Comparison of ENCODE assay signal across 18 cellular contexts in the genomic region with DNA sequence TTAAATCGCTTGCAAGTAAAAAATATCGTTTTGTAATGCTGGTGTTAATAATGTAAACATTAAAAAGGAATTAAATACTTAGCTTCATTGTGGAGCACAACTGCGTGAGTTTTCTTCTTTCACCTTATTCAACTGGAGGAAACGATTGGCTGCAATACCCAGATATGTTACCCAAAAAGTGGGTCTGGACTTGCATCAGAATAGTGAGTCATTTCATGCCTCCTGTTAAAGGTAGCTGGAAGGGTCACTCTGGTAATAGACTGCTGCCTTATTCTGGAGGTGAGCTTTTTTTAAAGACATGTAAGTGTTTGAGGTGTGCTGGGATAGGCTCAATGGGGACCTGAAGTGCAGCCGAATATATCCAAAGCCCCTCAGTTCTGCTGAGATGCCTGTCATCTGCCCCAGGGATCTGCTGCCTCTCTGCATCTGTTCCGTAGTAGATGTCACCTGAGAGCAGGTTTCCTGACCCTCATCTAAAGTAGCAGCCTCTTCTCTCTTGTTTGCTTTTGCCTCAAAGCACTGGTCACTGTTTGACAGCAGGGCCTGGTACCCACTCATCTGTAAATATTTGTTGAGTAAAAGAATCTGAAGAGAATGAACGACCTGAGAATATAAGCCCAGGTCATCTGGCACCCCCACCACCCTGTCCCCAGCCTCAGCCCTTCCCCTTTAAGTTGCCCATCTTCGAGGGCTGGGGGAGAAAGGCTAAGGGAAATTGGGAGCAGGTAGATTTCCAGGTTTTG. TPM values are rescaled to one million over a fixed set of nuclear protein-coding genes. Genes with fewer than 3 reads are reported as not detected.
DNase-seq lines count a peak whose midpoint lies in the region; ATAC-seq and TF ChIP-seq lines count a peak whose summit lies in the region.
"Had no signal": no experiment of that assay in that cellular context is flagged by ENCODE, and none has a peak within 500 bp of the region (broad histone marks: within the 10 kb centered on the region; RNA-seq: fewer than 3 reads in every experiment).

No MANE protein-coding gene starts in this region.

- TF ChIP-seq CTCF in tibial artery (IDR thresholded peaks at IDR 0.05), result no peak

- no peaks in the 10 kb centered on the region for H3K9me3 Mint-ChIP-seq in activated naive CD8-positive, alpha-beta T cell treated with anti-CD3 and anti-CD28 coated beads for 36 hours
- H3K9me3 Mint-ChIP-seq: CD4-positive, CD25-positive, alpha-beta regulatory T cell had no signal

- intact Hi-C loops in tibial artery (cut with DNase I; ENCODE audit: low total_unique reads), result loop anchor here (10.0 kb wide), 1 partner anchor 48 kb away; no protein-coding TSS in a partner anchor

- no peak overlapping the region for H3K4me3 Mint-ChIP-seq in activated naive CD8-positive, alpha-beta T cell treated with anti-CD3 and anti-CD28 coated beads for 36 hours
- H3K4me3 Mint-ChIP-seq: CD4-positive, CD25-positive, alpha-beta regulatory T cell had no signal

- H3K36me3 Mint-ChIP-seq in activated naive CD8-positive, alpha-beta T cell treated with anti-CD3 and anti-CD28 coated beads for 36 hours, result no peaks in the 10 kb centered on the region
- H3K36me3 Mint-ChIP-seq: CD4-positive, CD25-positive, alpha-beta regulatory T cell had no signal

- H3K27ac ChIP-seq in tibial artery, result peak overlapping the region; percentile 69 to 79
- H3K27ac ChIP-seq: A549 had no signal

- no peaks in the 10 kb centered on the region for H3K36me3 ChIP-seq in tibial artery
- H3K36me3 ChIP-seq: adrenal gland, pancreas had no signal

- H3K27me3 ChIP-seq in tibial artery, result no peaks in the 10 kb centered on the region
- H3K27me3 ChIP-seq: adrenal gland, pancreas had no signal

- peaks cover 0 to 23% (median 14%) of the 10 kb centered on the region in 4 donors for H3K4me1 ChIP-seq in tibial artery
- H3K4me1 ChIP-seq: A549 had no signal

- H3K9me3 ChIP-seq in tibial artery, result no peaks in the 10 kb centered on the region
- H3K9me3 ChIP-seq: A549, adrenal gland, pancreas had no signal

- peaks cover 6% of the 10 kb centered on the region for H3K27me3 Mint-ChIP-seq in activated naive CD8-positive, alpha-beta T cell treated with anti-CD3 and anti-CD28 coated beads for 36 hours

- peaks cover under 1% of the 10 kb centered on the region for H3K4me1 Mint-ChIP-seq in activated naive CD8-positive, alpha-beta T cell treated with anti-CD3 and anti-CD28 coated beads for 36 hours

- no peak overlapping the region for H3K27ac Mint-ChIP-seq in activated naive CD8-positive, alpha-beta T cell treated with anti-CD3 and anti-CD28 coated beads for 36 hours
- H3K27ac Mint-ChIP-seq: CD4-positive, CD25-positive, alpha-beta regulatory T cell had no signal

- DNase-seq in NCI-H1417 (lab: John Stamatoyannopoulos, UW), result peak in 2 of 3 experiments; percentile 18 to 38
- no peak for DNase-seq in NCI-H1417 treated with DMSO at 0.1 percent for 48 hours (lab: John Stamatoyannopoulos, UW)
- DNase-seq in SHP77 treated with DMSO at 0.1 percent for 48 hours (lab: John Stamatoyannopoulos, UW), result peak; percentile 42
- DNase-seq in left lobe of liver (ENCODE audit: low spot score), result no peak
- no peak for DNase-seq in tibial artery
- DNase-seq in activated naive CD8-positive, alpha-beta T cell treated with anti-CD3 and anti-CD28 coated beads for 36 hours, result no peak
- DNase-seq: activated T-cell treated with anti-CD3 and anti-CD28 coated beads, Interleukin-2, amount 50 U/mL, for 48 hours; adrenal gland; CD4-positive, CD25-positive, alpha-beta regulatory T cell; H7; kidney; NCI-H1694 treated with DMSO at 0.1 percent for 48 hours; stimulated activated CD4-positive, alpha-beta T cell treated with anti-CD3 and anti-CD28 coated beads, Interleukin-15, amount 100 ng/mL, for 24 hours had no signal

- H3K4me3 ChIP-seq in tibial artery, result no peak overlapping the region
- H3K4me3 ChIP-seq: A549, adrenal gland, pancreas had no signal

- peak; percentile 62 for ATAC-seq in left lobe of liver
- no peak for ATAC-seq in HG02798 (IDR thresholded peaks at IDR 0.05; ENCODE audit: poor library complexity, unreplicated experiment)
- no peak for ATAC-seq in HG03159 (IDR thresholded peaks at IDR 0.05; ENCODE audit: unreplicated experiment)
- ATAC-seq: A549 had no signal

RNA-seq across cellular contexts. Expression of a gene that starts 5.6 kb away (rescaled TPM):
- 34.9 TPM for total RNA-seq in left lobe of liver
- 100 to 1,000 TPM; 118 to 126 TPM for total RNA-seq in activated naive CD8-positive, alpha-beta T cell treated with anti-CD3 and anti-CD28 coated beads for 36 hours

RNA-seq across cellular contexts. Expression of a gene that starts 29.6 kb away (rescaled TPM):
- total RNA-seq in left lobe of liver, result 4.1 TPM
- not detected for total RNA-seq in activated naive CD8-positive, alpha-beta T cell treated with anti-CD3 and anti-CD28 coated beads for 36 hours
- total RNA-seq: CD4-positive, CD25-positive, alpha-beta regulatory T cell; glomerular endothelial cell had no signal

Comparison
In these comparisons a context has a peak if more than half of its experiments do, and no peak if none do; other contexts are left out.
1. DNase-seq: peak in NCI-H1417 (2 of 3) and SHP77 treated with DMSO at 0.1 percent for 48 hours (single experiment); none in NCI-H1417 treated with DMSO at 0.1 percent for 48 hours (single experiment), left lobe of liver (single experiment), tibial artery (0 of 2) and activated naive CD8-positive, alpha-beta T cell treated with anti-CD3 and anti-CD28 coated beads for 36 hours (single experiment).